ENCODE assay signal across 18 cellular contexts in the genomic region with DNA sequence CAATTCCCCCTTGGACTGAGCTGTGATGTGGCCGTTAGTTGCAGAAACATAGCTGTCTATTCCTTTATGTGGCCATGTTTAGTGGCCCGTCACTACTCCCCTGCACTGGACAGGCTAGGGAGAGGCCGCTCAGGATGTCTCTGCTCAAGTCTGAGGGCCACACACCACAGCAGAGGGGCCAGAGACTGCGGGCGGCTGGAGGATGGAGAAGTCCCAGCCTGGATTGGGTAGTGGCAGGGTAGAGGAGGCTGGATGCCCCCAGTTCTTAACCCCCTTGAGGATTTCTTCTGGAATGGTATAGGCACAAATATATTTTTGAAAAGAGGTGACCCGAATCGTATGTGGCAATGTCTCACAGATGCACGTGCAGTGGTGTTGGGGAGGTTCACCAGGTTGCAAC.
A peak's percentile ranks its signal among the peaks of the same experiment; 100 is the strongest.
DNase-seq lines count a peak whose midpoint lies in the region; FAIRE-seq and TF ChIP-seq lines count a peak whose summit lies in the region.
"Had no signal": no experiment of that assay in that cellular context is flagged by ENCODE, and none has a peak within 500 bp of the region (broad histone marks: within the 10 kb centered on the region; RNA-seq: fewer than 3 reads in every experiment).

No MANE protein-coding gene starts in this region.

- H3K27ac ChIP-seq in right atrium auricular region: no peak overlapping the region
- H3K27ac ChIP-seq: HL-60, Peyer's patch had no signal

- H3K4me1 Mint-ChIP-seq in activated naive CD4-positive, alpha-beta T cell treated with anti-CD3 and anti-CD28 coated beads, Interleukin-2, amount 10 ng/mL, durations not matched to agents 7 days and 5 days: no peaks in the 10 kb centered on the region
- H3K4me1 Mint-ChIP-seq in chondrocyte (ENCODE audit: low read depth) (no peaks in the 10 kb centered on the region), type B pancreatic cell (ENCODE audit: unreplicated experiment) (no peaks in the 10 kb centered on the region)
- H3K4me1 Mint-ChIP-seq: CD4-positive, CD25-positive, alpha-beta regulatory T cell had no signal

- CTCF ChIA-PET in activated naive CD4-positive, alpha-beta T cell treated with anti-CD3 and anti-CD28 coated beads, Interleukin-2, amount 10 ng/mL, durations not matched to agents 7 days and 5 days (lab: Charles Lee): no interaction called here

- H3K4me1 ChIP-seq in right atrium auricular region: no peaks in the 10 kb centered on the region
- H3K4me1 ChIP-seq: Peyer's patch had no signal

- H3K9me3 Mint-ChIP-seq in activated naive CD4-positive, alpha-beta T cell treated with anti-CD3 and anti-CD28 coated beads, Interleukin-2, amount 10 ng/mL, durations not matched to agents 7 days and 5 days: peaks cover 4% of the 10 kb centered on the region
- H3K9me3 Mint-ChIP-seq in chondrocyte (ENCODE audit: low read depth) (no peaks in the 10 kb centered on the region), type B pancreatic cell (no peaks in the 10 kb centered on the region)

- no peaks in the 10 kb centered on the region for H3K9me3 ChIP-seq in right atrium auricular region
- H3K9me3 ChIP-seq: Peyer's patch had no signal

- H3K4me3 ChIP-seq in right atrium auricular region: no peak overlapping the region
- H3K4me3 ChIP-seq: GM12878, Peyer's patch had no signal

- no peaks in the 10 kb centered on the region for H3K27me3 ChIP-seq in right atrium auricular region
- H3K27me3 ChIP-seq: Peyer's patch had no signal

- H3K27ac Mint-ChIP-seq in activated naive CD4-positive, alpha-beta T cell treated with anti-CD3 and anti-CD28 coated beads, Interleukin-2, amount 10 ng/mL, durations not matched to agents 7 days and 5 days: no peak overlapping the region
- no peak overlapping the region for H3K27ac Mint-ChIP-seq in chondrocyte (ENCODE audit: unreplicated experiment)
- no peak overlapping the region for H3K27ac Mint-ChIP-seq in type B pancreatic cell
- H3K27ac Mint-ChIP-seq: CD4-positive, CD25-positive, alpha-beta regulatory T cell had no signal

- H3K27me3 Mint-ChIP-seq in activated naive CD4-positive, alpha-beta T cell treated with anti-CD3 and anti-CD28 coated beads, Interleukin-2, amount 10 ng/mL, durations not matched to agents 7 days and 5 days: peaks cover 1% of the 10 kb centered on the region
- H3K27me3 Mint-ChIP-seq in chondrocyte (ENCODE audit: low read depth) (peaks cover 20% of the 10 kb centered on the region), type B pancreatic cell (peaks cover 8% of the 10 kb centered on the region)
- H3K27me3 Mint-ChIP-seq: CD4-positive, CD25-positive, alpha-beta regulatory T cell had no signal

- H3K36me3 ChIP-seq in right atrium auricular region: no peaks in the 10 kb centered on the region
- H3K36me3 ChIP-seq: Peyer's patch had no signal

- peak; percentile 2 for DNase-seq in activated naive CD4-positive, alpha-beta T cell treated with anti-CD3 and anti-CD28 coated beads, Interleukin-2, amount 10 ng/mL, durations not matched to agents 7 days and 5 days
- DNase-seq in activated naive CD4-positive, alpha-beta T cell (lab: John Stamatoyannopoulos, UW): no peak
- peak; percentile 57 for DNase-seq in chondrocyte (ENCODE audit: low spot score)
- DNase-seq in mesenteric fat pad (ENCODE audit: low spot score): peak; percentile 65
- peak; percentile 31 for DNase-seq in type B pancreatic cell (ENCODE audit: extremely low spot score, unreplicated experiment)
- no peak for DNase-seq in activated CD4-positive, alpha-beta T cell treated with anti-CD3 and anti-CD28 coated beads, Interleukin-2, amount 50 U/mL, for 48 hours
- no peak for DNase-seq in RCC 7860 (ENCODE audit: low spot score)
- DNase-seq in right atrium auricular region (ENCODE audit: low spot score): no peak
- DNase-seq: CD4-positive, CD25-positive, alpha-beta regulatory T cell; DMS53; MV-4-11; NCI-H1417 treated with DMSO at 0.1 percent for 48 hours; NCI-H2029 treated with DMSO at 0.1 percent for 48 hours; NCI-H510A treated with DMSO at 0.1 percent for 48 hours had no signal

- no peaks in the 10 kb centered on the region for H3K36me3 Mint-ChIP-seq in activated naive CD4-positive, alpha-beta T cell treated with anti-CD3 and anti-CD28 coated beads, Interleukin-2, amount 10 ng/mL, durations not matched to agents 7 days and 5 days
- H3K36me3 Mint-ChIP-seq in chondrocyte (ENCODE audit: low read depth): no peaks in the 10 kb centered on the region
- H3K36me3 Mint-ChIP-seq in type B pancreatic cell: no peaks in the 10 kb centered on the region
- H3K36me3 Mint-ChIP-seq: CD4-positive, CD25-positive, alpha-beta regulatory T cell had no signal

- TF ChIP-seq CTCF in chondrocyte (IDR thresholded peaks at IDR 0.05): no peak
- no peak for TF ChIP-seq CTCF in type B pancreatic cell (conservative IDR thresholded peaks at IDR 0.05)
- TF ChIP-seq CTCF in right atrium auricular region (IDR thresholded peaks at IDR 0.05): no peak

- H3K4me3 Mint-ChIP-seq in activated naive CD4-positive, alpha-beta T cell treated with anti-CD3 and anti-CD28 coated beads, Interleukin-2, amount 10 ng/mL, durations not matched to agents 7 days and 5 days: no peak overlapping the region
- H3K4me3 Mint-ChIP-seq in chondrocyte (ENCODE audit: unreplicated experiment) (no peak overlapping the region), type B pancreatic cell (no peak overlapping the region)
- H3K4me3 Mint-ChIP-seq: CD4-positive, CD25-positive, alpha-beta regulatory T cell had no signal

- no peak for FAIRE-seq in RCC 7860 (lab: Jason Lieb, UNC)
- FAIRE-seq: GM12878, GM18507 had no signal

Comparison
In these comparisons a context has a peak if more than half of its experiments do, and no peak if none do; other contexts are left out.
1. DNase-seq: peak in activated naive CD4-positive, alpha-beta T cell treated with anti-CD3 and anti-CD28 coated beads, Interleukin-2, amount 10 ng/mL, durations not matched to agents 7 days and 5 days (single experiment), chondrocyte (single experiment), mesenteric fat pad (single experiment) and type B pancreatic cell (single experiment); none in activated naive CD4-positive, alpha-beta T cell (0 of 4), activated CD4-positive, alpha-beta T cell treated with anti-CD3 and anti-CD28 coated beads, Interleukin-2, amount 50 U/mL, for 48 hours (0 of 2), RCC 7860 (single experiment) and right atrium auricular region (single experiment).